21 cellular contexts compared by ENCODE assay signal in the genomic region with DNA sequence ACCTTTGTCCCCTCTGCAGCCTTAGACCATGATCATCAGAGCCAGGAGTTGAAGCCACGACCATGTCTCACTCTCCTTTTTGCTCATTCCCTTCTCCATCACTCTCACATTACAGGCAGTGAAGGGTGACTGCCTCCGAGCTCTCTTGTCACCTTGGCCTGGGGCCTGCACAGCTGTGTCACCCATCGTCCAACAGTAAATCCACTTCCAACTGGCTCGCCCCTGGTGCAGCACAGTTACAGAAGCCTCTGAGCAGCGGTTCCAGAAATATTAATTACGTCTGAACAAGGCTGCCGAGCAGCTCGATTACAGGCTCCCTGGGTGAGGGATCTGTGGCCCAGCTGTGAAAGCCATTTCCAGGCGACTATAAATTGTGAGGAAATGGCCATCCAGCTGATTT.
"Had no signal": no experiment of that assay in that cellular context is flagged by ENCODE, and none has a peak within 500 bp of the region (broad histone marks: within the 10 kb centered on the region; RNA-seq: fewer than 3 reads in every experiment).

No MANE protein-coding gene starts in this region.

- H3K27ac Mint-ChIP-seq: immature natural killer cell had no signal

- H3K79me2 ChIP-seq: hepatocyte had no signal

- H3K27ac ChIP-seq: coronary artery, dorsolateral prefrontal cortex, esophagus muscularis mucosa, foreskin keratinocyte, gastroesophageal sphincter, heart left ventricle, hepatocyte, left lung, lower lobe of right lung had no signal

- H3K4me3 Mint-ChIP-seq: immature natural killer cell had no signal

- H3K4me3 ChIP-seq: coronary artery, dorsolateral prefrontal cortex, esophagus muscularis mucosa, gastroesophageal sphincter, heart left ventricle, hepatocyte, left lung, lower lobe of right lung had no signal

- H3K36me3 Mint-ChIP-seq: immature natural killer cell had no signal

- H3K4me1 ChIP-seq: esophagus muscularis mucosa, foreskin keratinocyte, gastroesophageal sphincter, heart left ventricle, left lung, lower lobe of right lung had no signal

- ATAC-seq: foreskin keratinocyte, gastroesophageal sphincter, heart left ventricle, left colon, left lung, left ventricle myocardium superior, lower lobe of right lung had no signal

- H3K9me3 ChIP-seq: esophagus muscularis mucosa, gastroesophageal sphincter, heart left ventricle, left lung, lower lobe of right lung had no signal

- H3K4me2 ChIP-seq: hepatocyte had no signal

- H3K36me3 ChIP-seq: esophagus muscularis mucosa, gastroesophageal sphincter, heart left ventricle, left lung, lower lobe of right lung had no signal

- H2AFZ ChIP-seq: hepatocyte had no signal

- H3K4me1 Mint-ChIP-seq: immature natural killer cell had no signal

- H3K27me3 ChIP-seq: esophagus muscularis mucosa, foreskin keratinocyte, gastroesophageal sphincter, heart left ventricle, hepatocyte, left lung had no signal

- DNase-seq: dermis blood vessel endothelial cell; dorsolateral prefrontal cortex; effector CD4-positive, alpha-beta T cell; effector memory CD4-positive, alpha-beta T cell; foreskin keratinocyte; heart left ventricle; hypothalamus; immature natural killer cell; islet precursor cell; kidney; kidney glomerular epithelial cell; left colon; left lung; left ventricle myocardium superior; lower lobe of right lung; mesenchymal stem cell; midbrain had no signal
